29 cellular contexts compared by ENCODE assay signal in genomic region chr7:144534655-144535395, GRCh38.
"Had no signal": no experiment of that assay in that cellular context is flagged by ENCODE, and none has a peak within 500 bp of the region (broad histone marks: within the 10 kb centered on the region; RNA-seq: fewer than 3 reads in every experiment).

No MANE protein-coding gene starts in this region.

- H3K4me1 ChIP-seq: ascending aorta, colonic mucosa, spleen, testis had no signal

- H3K4me1 Mint-ChIP-seq: brain had no signal

- H3K27me3 Mint-ChIP-seq: activated naive CD8-positive, alpha-beta T cell; naive thymus-derived CD4-positive, alpha-beta T cell had no signal

- H3K27ac Mint-ChIP-seq: activated naive CD8-positive, alpha-beta T cell; brain; immature natural killer cell; naive thymus-derived CD4-positive, alpha-beta T cell; T-helper 1 cell treated with Interleukin-12 subunit alpha and Interleukin-12 subunit beta and Interleukin-4 antibody, amounts not matched to agents 30 μg/mL and 1 μg/mL, for 36 hours had no signal

- H3K9me3 ChIP-seq: colonic mucosa, testis had no signal

- H3K36me3 Mint-ChIP-seq: brain had no signal

- H3K4me3 ChIP-seq: ascending aorta, cardiac muscle cell, colonic mucosa, spleen, testis had no signal

- DNase-seq: activated CD4-positive, alpha-beta T cell treated with anti-CD3 and anti-CD28 coated beads for 48 hours; activated CD4-positive, alpha-beta T cell treated with anti-CD3 and anti-CD28 coated beads, Interleukin-2, amount 50 U/mL, for 48 hours; activated CD8-positive, alpha-beta memory T cell treated with anti-CD3 and anti-CD28 coated beads for 24 hours; activated effector memory CD4-positive, alpha-beta T cell treated with Interleukin-2 at 50 U/mL for 16 hours; activated naive CD4-positive, alpha-beta T cell treated with Interleukin-2 at 50 U/mL for 16 hours; cerebellar nuclear complex; colonic mucosa; effector CD8-positive, alpha-beta T cell; erythroblast; head of caudate nucleus; immature natural killer cell; kidney; left colon; mammary epithelial cell; midbrain; naive thymus-derived CD4-positive, alpha-beta T cell; right cardiac atrium; spleen; stimulated activated naive CD8-positive, alpha-beta T cell treated with anti-CD3 and anti-CD28 coated beads, Interleukin-15, Interleukin-2, amounts not matched to agents 100 U/mL and 50 U/mL, for 24 hours; T-helper 9 cell; testis; trophoblast cell had no signal

- H3K27ac ChIP-seq: ascending aorta, cardiac muscle cell, colonic mucosa, spleen, testis, VCaP had no signal

- H3K36me3 ChIP-seq: ascending aorta, cardiac muscle cell, colonic mucosa had no signal

- ATAC-seq: activated CD4-positive, CD25-positive, alpha-beta regulatory T cell treated with anti-CD3 and anti-CD28 coated beads, Interleukin-2, amount 50 U/mL, for 24 hours; left colon; naive thymus-derived CD4-positive, alpha-beta T cell; stimulated activated naive CD8-positive, alpha-beta T cell treated with anti-CD3 and anti-CD28 coated beads, Interleukin-15, Interleukin-2, amounts not matched to agents 100 U/mL and 50 U/mL, for 24 hours had no signal

- H3K27me3 ChIP-seq: ascending aorta, cardiac muscle cell, colonic mucosa, spleen, testis had no signal

- H3K4me3 Mint-ChIP-seq: activated naive CD8-positive, alpha-beta T cell; brain; immature natural killer cell; naive thymus-derived CD4-positive, alpha-beta T cell; T-helper 1 cell treated with Interleukin-12 subunit alpha and Interleukin-12 subunit beta and Interleukin-4 antibody, amounts not matched to agents 30 μg/mL and 1 μg/mL, for 36 hours had no signal
